10 cellular contexts compared by ENCODE assay signal in the genomic region with DNA sequence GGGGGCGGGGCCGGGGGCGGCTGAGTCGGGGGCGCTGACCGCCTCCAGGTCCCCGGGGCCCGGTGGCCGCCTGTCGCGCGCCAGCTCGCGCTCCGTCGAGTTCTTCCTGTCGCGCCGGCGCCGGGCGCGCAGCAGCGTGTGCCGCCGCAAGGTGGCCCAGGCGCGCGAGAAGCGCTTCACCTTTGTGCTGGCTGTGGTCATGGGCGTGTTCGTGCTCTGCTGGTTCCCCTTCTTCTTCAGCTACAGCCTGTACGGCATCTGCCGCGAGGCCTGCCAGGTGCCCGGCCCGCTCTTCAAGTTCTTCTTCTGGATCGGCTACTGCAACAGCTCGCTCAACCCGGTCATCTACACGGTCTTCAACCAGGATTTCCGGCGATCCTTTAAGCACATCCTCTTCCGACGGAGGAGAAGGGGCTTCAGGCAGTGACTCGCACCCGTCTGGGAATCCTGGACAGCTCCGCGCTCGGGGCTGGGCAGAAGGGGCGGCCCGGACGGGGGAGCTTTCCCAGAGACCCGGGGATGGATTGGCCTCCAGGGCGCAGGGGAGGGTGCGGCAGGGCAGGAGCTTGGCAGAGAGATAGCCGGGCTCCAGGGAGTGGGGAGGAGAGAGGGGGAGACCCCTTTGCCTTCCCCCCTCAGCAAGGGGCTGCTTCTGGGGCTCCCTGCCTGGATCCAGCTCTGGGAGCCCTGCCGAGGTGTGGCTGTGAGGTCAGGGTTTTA. TPM values are rescaled to one million over a fixed set of nuclear protein-coding genes. Genes with fewer than 3 reads are reported as not detected.
DNase-seq lines count a peak whose midpoint lies in the region; ATAC-seq and TF ChIP-seq lines count a peak whose summit lies in the region.
"Had no signal": no experiment of that assay in that cellular context is flagged by ENCODE, and none has a peak within 500 bp of the region (broad histone marks: within the 10 kb centered on the region; RNA-seq: fewer than 3 reads in every experiment).

No MANE protein-coding gene starts in this region.

- H3K9me3 ChIP-seq in T-helper 17 cell (ENCODE audit: control insufficient read depth, low read length, poor library complexity, severe bottlenecking): no peaks in the 10 kb centered on the region

- peaks cover 42% of the 10 kb centered on the region for H3K27me3 Mint-ChIP-seq in T-helper 17 cell
- H3K27me3 Mint-ChIP-seq in glutamatergic neuron (ENCODE audit: unreplicated experiment): peaks cover 20% of the 10 kb centered on the region

- H3K4me3 Mint-ChIP-seq in T-helper 17 cell: peak overlapping the region; percentile 47
- peak overlapping the region; percentile 84 for H3K4me3 Mint-ChIP-seq in glutamatergic neuron (ENCODE audit: unreplicated experiment)
- H3K4me3 Mint-ChIP-seq in stimulated activated effector memory CD8-positive, alpha-beta T cell treated with anti-CD3 and anti-CD28 coated beads, Interleukin-12 subunit alpha, Interleukin-12 subunit beta, amount 100 ng/mL, for 72 hours: peak overlapping the region; percentile 35

- peaks cover 3% of the 10 kb centered on the region for H3K36me3 Mint-ChIP-seq in T-helper 17 cell (ENCODE audit: low read depth)
- no peaks in the 10 kb centered on the region for H3K36me3 Mint-ChIP-seq in glutamatergic neuron (ENCODE audit: unreplicated experiment)
- no peaks in the 10 kb centered on the region for H3K36me3 Mint-ChIP-seq in stimulated activated effector memory CD8-positive, alpha-beta T cell treated with anti-CD3 and anti-CD28 coated beads, Interleukin-12 subunit alpha, Interleukin-12 subunit beta, amount 100 ng/mL, for 72 hours
- H3K36me3 Mint-ChIP-seq: CD4-positive, CD25-positive, alpha-beta regulatory T cell had no signal

- peaks cover 5% of the 10 kb centered on the region for H3K9me3 Mint-ChIP-seq in glutamatergic neuron (ENCODE audit: unreplicated experiment)
- no peaks in the 10 kb centered on the region for H3K9me3 Mint-ChIP-seq in stimulated activated effector memory CD8-positive, alpha-beta T cell treated with anti-CD3 and anti-CD28 coated beads, Interleukin-12 subunit alpha, Interleukin-12 subunit beta, amount 100 ng/mL, for 72 hours

- TF ChIP-seq CTCF in glutamatergic neuron (IDR thresholded peaks at IDR 0.05; ENCODE audit: partially characterized antibody, unreplicated experiment): peak; percentile 38

- H3K4me1 Mint-ChIP-seq in T-helper 17 cell (peaks cover 5% of the 10 kb centered on the region), glutamatergic neuron (ENCODE audit: low read depth, unreplicated experiment) (peaks cover 7% of the 10 kb centered on the region)
- H3K4me1 Mint-ChIP-seq in stimulated activated effector memory CD8-positive, alpha-beta T cell treated with anti-CD3 and anti-CD28 coated beads, Interleukin-12 subunit alpha, Interleukin-12 subunit beta, amount 100 ng/mL, for 72 hours: no peaks in the 10 kb centered on the region

- ATAC-seq in T-helper 17 cell (no peak), HG02763 (IDR thresholded peaks at IDR 0.05; ENCODE audit: unreplicated experiment) (no peak)
- no peak for ATAC-seq in stimulated activated effector memory CD8-positive, alpha-beta T cell treated with anti-CD3 and anti-CD28 coated beads, Interleukin-12 subunit alpha, Interleukin-12 subunit beta, amount 100 ng/mL, for 72 hours

- peak; percentile 34 for DNase-seq in activated CD4-positive, alpha-beta T cell treated with anti-CD3 and anti-CD28 coated beads for 48 hours
- DNase-seq in activated CD4-positive, alpha-beta T cell treated with anti-CD3 and anti-CD28 coated beads, Interleukin-2, amount 50 U/mL, for 1 hour: no peak
- DNase-seq in T-helper 17 cell (no peak), glutamatergic neuron (peak; percentile 63), amniotic stem cell (lab: John Stamatoyannopoulos, UW) (no peak)
- no peak for DNase-seq in stimulated activated effector memory CD8-positive, alpha-beta T cell treated with anti-CD3 and anti-CD28 coated beads, Interleukin-12 subunit alpha, Interleukin-12 subunit beta, amount 100 ng/mL, for 72 hours (ENCODE audit: low spot score in 2 of 2)
- no peak for DNase-seq in stimulated activated CD4-positive, alpha-beta T cell treated with anti-CD3 and anti-CD28 coated beads, Interleukin-2, amount 100 ng/mL, for 48 hours
- DNase-seq: NCI-H446 treated with DMSO at 0.1 percent for 48 hours had no signal

- no peak overlapping the region for H3K27ac Mint-ChIP-seq in T-helper 17 cell
- peak overlapping the region; percentile 87 for H3K27ac Mint-ChIP-seq in glutamatergic neuron (ENCODE audit: unreplicated experiment)
- no peak overlapping the region for H3K27ac Mint-ChIP-seq in stimulated activated effector memory CD8-positive, alpha-beta T cell treated with anti-CD3 and anti-CD28 coated beads, Interleukin-12 subunit alpha, Interleukin-12 subunit beta, amount 100 ng/mL, for 72 hours
- H3K27ac Mint-ChIP-seq: CD4-positive, CD25-positive, alpha-beta regulatory T cell had no signal

RNA-seq across cellular contexts. Expression of gene ADRA2C, which starts 1.5 kb away (rescaled TPM):
- total RNA-seq in T-helper 17 cell (not detected), glutamatergic neuron (ENCODE audit: unreplicated experiment) (4.8 TPM)
- total RNA-seq: CD4-positive, CD25-positive, alpha-beta regulatory T cell had no signal

Comparison
In these comparisons a context has a peak if more than half of its experiments do, and no peak if none do; other contexts are left out.
1. DNase-seq: peak in activated CD4-positive, alpha-beta T cell treated with anti-CD3 and anti-CD28 coated beads for 48 hours (single experiment) and glutamatergic neuron (single experiment); none in activated CD4-positive, alpha-beta T cell treated with anti-CD3 and anti-CD28 coated beads, Interleukin-2, amount 50 U/mL, for 1 hour (single experiment), T-helper 17 cell (0 of 3), stimulated activated effector memory CD8-positive, alpha-beta T cell treated with anti-CD3 and anti-CD28 coated beads, Interleukin-12 subunit alpha, Interleukin-12 subunit beta, amount 100 ng/mL, for 72 hours (0 of 2), amniotic stem cell (single experiment) and stimulated activated CD4-positive, alpha-beta T cell treated with anti-CD3 and anti-CD28 coated beads, Interleukin-2, amount 100 ng/mL, for 48 hours (0 of 2).
2. Peak in every context shown above with its lines, with median percentiles within 50 percentile points of each other: H3K4me3 Mint-ChIP-seq.